8 cellular contexts compared by ENCODE assay signal in genomic region chr17:7328840-7329359, GRCh38. TPM values are rescaled to one million over a fixed set of nuclear protein-coding genes. Genes with fewer than 3 reads are reported as not detected.
DNase-seq lines count a peak whose midpoint lies in the region; ATAC-seq, FAIRE-seq and TF ChIP-seq lines count a peak whose summit lies in the region.

NEURL4 (minus strand) TSS chr17:7329335; CDS start chr17:7329312, 23 bp downstream.

- H3K36me3 ChIP-seq in PC-9 (ENCODE audit: low read depth): no peaks in the 10 kb centered on the region
- H3K36me3 ChIP-seq in endodermal cell (ENCODE audit: control insufficient read depth, insufficient read depth, low read length): peaks cover 16% of the 10 kb centered on the region

- H3K36me3 Mint-ChIP-seq in endodermal cell (ENCODE audit: low read depth): peaks cover 12% of the 10 kb centered on the region

- no peak for FAIRE-seq in H54 (lab: Jason Lieb, UNC)

- TF ChIP-seq POLR2A in H54 (IDR thresholded peaks at IDR 0.05; ENCODE audit: low read depth, low read length): 0 out of 2 replicates have a peak, but pooled peaks have one; percentile 47

- peak within 1 kb of the TSS; percentile 67 for H3K27ac ChIP-seq in PC-9
- H3K27ac ChIP-seq in endodermal cell (ENCODE audit: low read depth, low read length): peak within 1 kb of the TSS; percentile 98

- H3K27me3 ChIP-seq in PC-9 (ENCODE audit: insufficient read depth, low read depth): no peaks in the 10 kb centered on the region
- no peaks in the 10 kb centered on the region for H3K27me3 ChIP-seq in endodermal cell (ENCODE audit: control insufficient read depth, insufficient read depth, low read length, poor library complexity, severe bottlenecking)

- no TSS peak for BruUV-seq in PC-9 (replicated peaks; lab: Mats Ljungman, UMichigan)

- TF ChIP-seq CTCF in GM10266 (IDR thresholded peaks at IDR 0.05; ENCODE audit: control insufficient read depth, insufficient read depth, low read depth, missing control alignments) (no peak), PC-9 (conservative IDR thresholded peaks at IDR 0.05) (no peak), endodermal cell (conservative IDR thresholded peaks at IDR 0.05) (no peak)

- H3K4me2 ChIP-seq in PC-9: peak within 1 kb of the TSS; percentile 96

- no peaks in the 10 kb centered on the region for H3K27me3 Mint-ChIP-seq in endodermal cell (ENCODE audit: insufficient read depth)

- H3F3A ChIP-seq in PC-9 (ENCODE audit: insufficient read depth, low read depth): peaks cover 9% of the 10 kb centered on the region; the same call in 1 of the 2 replicates

- H3K9me2 ChIP-seq in PC-9 (ENCODE audit: insufficient read depth): no peaks in the 10 kb centered on the region

- DNase-seq in GM10266 (ENCODE audit: extremely low spot score) (peak; percentile 53), H54 (ENCODE audit: insufficient read length, low spot score) (no peak), PC-9 (no peak), endodermal cell (no peak), myocyte (ENCODE audit: low read depth) (no peak), NCI-H524 treated with DMSO at 0.1 percent for 48 hours (lab: John Stamatoyannopoulos, UW) (no peak), HPDE6-E6E7 (ENCODE audit: extremely low spot score) (no peak)

- ATAC-seq in GM21390 (IDR thresholded peaks at IDR 0.05; ENCODE audit: unreplicated experiment): no peak

- H3K4me1 Mint-ChIP-seq in endodermal cell: peaks cover 10% of the 10 kb centered on the region

- POLR2A ChIA-PET in PC-9 (lab: Charles Lee; ENCODE audit: unreplicated experiment): interaction anchor here (0.6 to 0.7 kb wide), 5 partner anchors 9 to 555 kb away, joined by 3 to 9 read pairs (median 4); partner anchors contain the start of genes SENP3 and WRAP53

- peak within 1 kb of the TSS; percentile 96 for H3K27ac Mint-ChIP-seq in endodermal cell

- H4K20me1 ChIP-seq in PC-9 (ENCODE audit: insufficient read depth): no peaks in the 10 kb centered on the region

- H2AFZ ChIP-seq in PC-9: peak within 1 kb of the TSS; percentile 90

- H3K4me3 ChIP-seq in PC-9 (peak within 1 kb of the TSS; percentile 100), endodermal cell (ENCODE audit: low read length) (peak within 1 kb of the TSS; percentile 82)

- H3K9me3 ChIP-seq in PC-9 (ENCODE audit: insufficient read depth, low read depth) (no peaks in the 10 kb centered on the region), endodermal cell (ENCODE audit: control insufficient read depth, low read length) (no peaks in the 10 kb centered on the region)

- H3K9me3 Mint-ChIP-seq in endodermal cell: no peaks in the 10 kb centered on the region

- peaks cover 16% of the 10 kb centered on the region for H3K4me1 ChIP-seq in PC-9 (replicated peaks; ENCODE audit: insufficient read depth)
- no peaks in the 10 kb centered on the region for H3K4me1 ChIP-seq in endodermal cell (ENCODE audit: control insufficient read depth, insufficient read depth, low read length)

- CTCF ChIA-PET in PC-9 (lab: Charles Lee): interaction anchor here (0.5 to 1.3 kb wide), 3 partner anchors 13 to 678 kb away, joined by 6 to 11 read pairs (median 6); no protein-coding TSS in a partner anchor

- H3K79me2 ChIP-seq in PC-9 (ENCODE audit: low read depth): peaks cover 25% of the 10 kb centered on the region

- intact Hi-C loops in PC-9 (cut with micrococcal nuclease; ENCODE audit: unreplicated experiment): loop anchor here (2.0 kb wide), 1 partner anchor 20 kb away; no protein-coding TSS in a partner anchor

- H3K4me3 Mint-ChIP-seq in endodermal cell: peak within 1 kb of the TSS; percentile 81

- 0 to 3% methylated on average over 4 to 47 of the region's 47 CpGs for WGBS in endodermal cell (ENCODE audit: insufficient coverage in 1 of 2, insufficient read length in 1 of 2), 2 experiments

- peak within 1 kb of the TSS; percentile 71 for H3K9ac ChIP-seq in endodermal cell (ENCODE audit: extremely low read depth, low read length, poor library complexity, severe bottlenecking)

RNA-seq across cellular contexts. Expression of gene NEURL4, which starts in this region (rescaled TPM):
- 46.5 and 57.9 TPM in 2 replicates for total RNA-seq in PC-9 (2021)
- total RNA-seq in endodermal cell: 10 to 100 TPM; 51.3 to 52.7 TPM
- 38.0 TPM for polyA plus RNA-seq in endodermal cell (2013, experiment 1 of 2)
- polyA plus RNA-seq in endodermal cell (2013, experiment 2 of 2): 30.5 TPM
- total RNA-seq in myocyte: 19.5 and 22.3 TPM in 2 replicates
- 23.3 TPM for polyA plus RNA-seq in myocyte (2012)
